Comparison of ENCODE assay signal across 12 cellular contexts in the genomic region with DNA sequence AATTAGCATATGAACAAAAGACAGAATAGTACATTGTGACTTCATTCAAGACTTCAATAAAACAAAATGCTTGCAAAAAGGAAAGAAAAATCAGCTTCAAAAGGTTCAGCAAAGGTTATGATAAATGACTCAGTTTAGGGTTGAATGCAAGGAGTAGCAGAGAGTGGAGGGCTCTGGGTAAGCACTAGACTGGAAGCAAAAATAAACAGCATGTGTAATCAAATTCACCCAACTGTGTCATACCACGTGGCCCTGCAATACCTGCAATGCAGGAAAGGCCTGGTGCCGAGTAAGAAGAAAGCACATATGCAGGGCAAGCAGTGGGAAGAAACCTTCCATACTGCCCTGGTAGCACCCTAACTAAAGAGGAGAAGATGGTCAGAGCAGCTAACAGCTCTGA.
A peak's percentile ranks its signal among the peaks of the same experiment; 100 is the strongest.
DNase-seq lines count a peak whose midpoint lies in the region; ATAC-seq and TF ChIP-seq lines count a peak whose summit lies in the region.
"Had no signal": no experiment of that assay in that cellular context is flagged by ENCODE, and none has a peak within 500 bp of the region (broad histone marks: within the 10 kb centered on the region; RNA-seq: fewer than 3 reads in every experiment).

No MANE protein-coding gene starts in this region.

- H3K9ac ChIP-seq in BLaER1 treated with 17β-estradiol and CSF1 and Interleukin-3, amounts not matched to agents 10 nM and 100 nM: no peak overlapping the region

- ATAC-seq in GM18858 (IDR thresholded peaks at IDR 0.05; ENCODE audit: unreplicated experiment) (peak; percentile 65), HG02885 (IDR thresholded peaks at IDR 0.05; ENCODE audit: poor library complexity, unreplicated experiment) (peak; percentile 89), Right ventricle myocardium superior (ENCODE audit: poor library complexity) (no peak)
- ATAC-seq: CD8-positive, alpha-beta T cell; Panc1 had no signal

- no peak for TF ChIP-seq POLR2A in stomach (IDR thresholded peaks at IDR 0.05)

- no peak for TF ChIP-seq CTCF in stomach (IDR thresholded peaks at IDR 0.05)

- H3K4me2 ChIP-seq in BLaER1 treated with 17β-estradiol and CSF1 and Interleukin-3, amounts not matched to agents 10 nM and 100 nM: peak overlapping the region; percentile 19 to 77 (median 40); a peak in 18 of 22 replicates

- no peak overlapping the region for H3K4me3 ChIP-seq in BLaER1 treated with 17β-estradiol and CSF1 and Interleukin-3, amounts not matched to agents 10 nM and 100 nM
- H3K4me3 ChIP-seq in SJCRH30 (no peak overlapping the region), stomach (no peak overlapping the region)

- H3K27me3 ChIP-seq in BLaER1 treated with 17β-estradiol and CSF1 and Interleukin-3, amounts not matched to agents 10 nM and 100 nM: peaks cover 84 to 100% (median 99%) of the 10 kb centered on the region in 11 experiments
- H3K27me3 ChIP-seq in SJCRH30 (no peaks in the 10 kb centered on the region), stomach (no peaks in the 10 kb centered on the region)

- intact Hi-C loops in Right ventricle myocardium superior (cut with DNase I): no loop called here
- intact Hi-C loops in stomach (cut with DNase I; ENCODE audit: low total_unique reads): no loop called here

- peaks cover 11 to 28% (median 17%) of the 10 kb centered on the region in 10 experiments for H3K4me1 ChIP-seq in BLaER1 treated with 17β-estradiol and CSF1 and Interleukin-3, amounts not matched to agents 10 nM and 100 nM
- H3K4me1 ChIP-seq in SJCRH30: peaks cover 4% of the 10 kb centered on the region; the same call in 1 of the 2 replicates
- H3K4me1 ChIP-seq in stomach: peaks cover 0 to 12% (median 4%) of the 10 kb centered on the region in 4 donors

- no peak for TF ChIP-seq EP300 in stomach (IDR thresholded peaks at IDR 0.05)

- H4K20me1 ChIP-seq in BLaER1 treated with 17β-estradiol and CSF1 and Interleukin-3, amounts not matched to agents 10 nM and 100 nM: peaks cover 0 to 49% (median 24%) of the 10 kb centered on the region in 11 experiments; a peak in 14 of 22 replicates

- DNase-seq in SJCRH30 (peak in 1 of 2 experiments; percentile 6), Right ventricle myocardium superior (no peak), ecto neural progenitor cell (ENCODE audit: low spot score) (no peak), stomach (no peak), amniotic stem cell (lab: John Stamatoyannopoulos, UW) (no peak)
- DNase-seq: activated CD4-positive, alpha-beta memory T cell treated with anti-CD3 and anti-CD28 coated beads for 36 hours; CD8-positive, alpha-beta T cell; cerebellar nuclear complex had no signal

- WGBS in stomach, 5 donors: 20 to 63% (median 41%) methylated on average over 2 of the region's 2 CpGs

- H3K9me3 ChIP-seq in BLaER1 treated with 17β-estradiol and CSF1 and Interleukin-3, amounts not matched to agents 10 nM and 100 nM (replicated peaks in 1 of 11): peaks cover 7 to 18% (median 9%) of the 10 kb centered on the region in 11 experiments
- H3K9me3 ChIP-seq in SJCRH30 (replicated peaks) (no peaks in the 10 kb centered on the region), stomach (peaks cover 0 to 4% (median 0%) of the 10 kb centered on the region in 4 donors)

- H3K36me3 ChIP-seq in BLaER1 treated with 17β-estradiol and CSF1 and Interleukin-3, amounts not matched to agents 10 nM and 100 nM: peaks cover 0 to 8% (median 0%) of the 10 kb centered on the region in 11 experiments; a peak in 3 of 22 replicates
- H3K36me3 ChIP-seq in SJCRH30 (no peaks in the 10 kb centered on the region), stomach (no peaks in the 10 kb centered on the region)

- H3K27ac ChIP-seq in BLaER1 treated with 17β-estradiol and CSF1 and Interleukin-3, amounts not matched to agents 10 nM and 100 nM: no peak overlapping the region
- H3K27ac ChIP-seq in SJCRH30 (peak overlapping the region; percentile 18; the same call in 1 of the 2 replicates), stomach (no peak overlapping the region)
